17 cellular contexts compared by ENCODE assay signal in genomic region chr2:66570471-66570870, GRCh38.
"Had no signal": no experiment of that assay in that cellular context is flagged by ENCODE, and none has a peak within 500 bp of the region (broad histone marks: within the 10 kb centered on the region; RNA-seq: fewer than 3 reads in every experiment).

No MANE protein-coding gene starts in this region.

- H3K9me3 ChIP-seq: ovary, thyroid gland, uterus had no signal

- H3K36me3 ChIP-seq: ovary, thyroid gland, uterus had no signal

- H3K27me3 ChIP-seq: ovary, uterus had no signal

- H3K27ac Mint-ChIP-seq: activated CD4-positive, alpha-beta memory T cell treated with anti-CD3 and anti-CD28 coated beads, Interleukin-2, amount 10 ng/mL, durations not matched to agents 7 days and 5 days; activated naive CD4-positive, alpha-beta T cell treated with anti-CD3 and anti-CD28 coated beads, Interleukin-2, amount 50 U/mL, for 72 hours; activated T-cell treated with anti-CD3 and anti-CD28 coated beads, Interleukin-2, amount 50 U/mL, for 24 hours; memory B cell; natural killer cell treated with Interleukin-12 subunit alpha and Interleukin-12 subunit beta and Interleukin-15 and Interleukin-18, amount 100 ng/mL, for 72 hours; stimulated activated memory B cell treated with anti-CD40 and anti-IgM and Interleukin-4, amounts not matched to agents 10 μg/mL and 1 μg/mL and 100 μg/mL, for 72 hours; T-helper 17 cell had no signal

- H3K4me3 Mint-ChIP-seq: activated CD4-positive, alpha-beta memory T cell treated with anti-CD3 and anti-CD28 coated beads, Interleukin-2, amount 10 ng/mL, durations not matched to agents 7 days and 5 days; activated T-cell treated with anti-CD3 and anti-CD28 coated beads, Interleukin-2, amount 50 U/mL, for 24 hours; memory B cell; natural killer cell treated with Interleukin-12 subunit alpha and Interleukin-12 subunit beta and Interleukin-15 and Interleukin-18, amount 100 ng/mL, for 72 hours; stimulated activated memory B cell treated with anti-CD40 and anti-IgM and Interleukin-4, amounts not matched to agents 10 μg/mL and 1 μg/mL and 100 μg/mL, for 72 hours; T-helper 17 cell had no signal

- DNase-seq: activated CD4-positive, alpha-beta memory T cell treated with anti-CD3 and anti-CD28 coated beads, Interleukin-2, amount 10 ng/mL, durations not matched to agents 7 days and 5 days; activated CD4-positive, alpha-beta T cell treated with anti-CD3 and anti-CD28 coated beads for 4 hours; activated effector memory CD4-positive, alpha-beta T cell treated with Interleukin-2 at 50 U/mL for 16 hours; activated T-cell treated with anti-CD3 and anti-CD28 coated beads, Interleukin-2, amount 50 U/mL, for 24 hours; central memory CD4-positive, alpha-beta T cell; effector CD4-positive, alpha-beta T cell; glutamatergic neuron; left ventricle myocardium superior; ovary; T-helper 17 cell; thyroid gland; uterus had no signal

- H3K9me3 Mint-ChIP-seq: activated CD4-positive, alpha-beta memory T cell treated with anti-CD3 and anti-CD28 coated beads, Interleukin-2, amount 10 ng/mL, durations not matched to agents 7 days and 5 days; activated T-cell treated with anti-CD3 and anti-CD28 coated beads, Interleukin-2, amount 50 U/mL, for 24 hours; memory B cell; natural killer cell treated with Interleukin-12 subunit alpha and Interleukin-12 subunit beta and Interleukin-15 and Interleukin-18, amount 100 ng/mL, for 72 hours; stimulated activated memory B cell treated with anti-CD40 and anti-IgM and Interleukin-4, amounts not matched to agents 10 μg/mL and 1 μg/mL and 100 μg/mL, for 72 hours had no signal

- H3K36me3 Mint-ChIP-seq: memory B cell; natural killer cell treated with Interleukin-12 subunit alpha and Interleukin-12 subunit beta and Interleukin-15 and Interleukin-18, amount 100 ng/mL, for 72 hours; stimulated activated memory B cell treated with anti-CD40 and anti-IgM and Interleukin-4, amounts not matched to agents 10 μg/mL and 1 μg/mL and 100 μg/mL, for 72 hours had no signal

- H3K4me3 ChIP-seq: coronary artery, ovary, thyroid gland, uterus had no signal

- H3K27ac ChIP-seq: coronary artery, ovary, thyroid gland had no signal
